13 cellular contexts compared by ENCODE assay signal in genomic region chr12:71456316-71456715, GRCh38. TPM values are rescaled to one million over a fixed set of nuclear protein-coding genes. Genes with fewer than 3 reads are reported as not detected.
DNase-seq lines count a peak whose midpoint lies in the region; ATAC-seq and TF ChIP-seq lines count a peak whose summit lies in the region.
"Had no signal": no experiment of that assay in that cellular context is flagged by ENCODE, and none has a peak within 500 bp of the region (broad histone marks: within the 10 kb centered on the region; RNA-seq: fewer than 3 reads in every experiment).

No MANE protein-coding gene starts in this region.

- intact Hi-C loops in tibial artery (cut with DNase I; ENCODE audit: low total_unique reads): no loop called here

- TF ChIP-seq CTCF in Loucy (conservative IDR thresholded peaks at IDR 0.05; ENCODE audit: low read length): no peak
- no peak for TF ChIP-seq CTCF in neural progenitor cell (IDR thresholded peaks at IDR 0.05)
- no peak for TF ChIP-seq CTCF in tibial artery (IDR thresholded peaks at IDR 0.05)

- peak overlapping the region; percentile 91 for H3K27ac ChIP-seq in neural progenitor cell
- H3K27ac ChIP-seq in tibial artery: no peak overlapping the region
- H3K27ac ChIP-seq: hepatocyte had no signal

- peak overlapping the region; percentile 20 for H3K27ac Mint-ChIP-seq in neural progenitor cell
- H3K27ac Mint-ChIP-seq: activated CD8-positive, alpha-beta memory T cell treated with anti-CD3 and anti-CD28 coated beads, Interleukin-2, amount 10 ng/mL, durations not matched to agents 7 days and 5 days had no signal

- DNase-seq in NCI-H2107 treated with DMSO at 0.1 percent for 48 hours (lab: John Stamatoyannopoulos, UW; ENCODE audit: unreplicated experiment) (peak; percentile 97), astrocyte of the hippocampus (ENCODE audit: low read depth, low spot score) (peak; percentile 53), neural progenitor cell (ENCODE audit: low spot score) (peak; percentile 85), DMS114 treated with DMSO at 0.1 percent for 48 hours (lab: John Stamatoyannopoulos, UW; ENCODE audit: unreplicated experiment) (no peak), tibial artery (no peak)
- DNase-seq in activated CD8-positive, alpha-beta memory T cell treated with anti-CD3 and anti-CD28 coated beads, Interleukin-2, amount 50 U/mL, for 4 hours: no peak
- DNase-seq: activated CD8-positive, alpha-beta memory T cell treated with anti-CD3 and anti-CD28 coated beads, Interleukin-2, amount 10 ng/mL, durations not matched to agents 7 days and 5 days; dermis blood vessel endothelial cell had no signal

- H3K27me3 Mint-ChIP-seq in neural progenitor cell (ENCODE audit: insufficient read depth, low read depth): peaks cover 2% of the 10 kb centered on the region

- H3K4me3 ChIP-seq in Loucy (ENCODE audit: low read length, poor library complexity, severe bottlenecking) (no peak overlapping the region), neural progenitor cell (peak overlapping the region; percentile 25), tibial artery (no peak overlapping the region)
- H3K4me3 ChIP-seq: hepatocyte had no signal

- H3K79me2 ChIP-seq in Loucy (ENCODE audit: insufficient read depth, low read length): no peaks in the 10 kb centered on the region
- no peaks in the 10 kb centered on the region for H3K79me2 ChIP-seq in neural progenitor cell (ENCODE audit: low read depth)
- H3K79me2 ChIP-seq: hepatocyte had no signal

- H3K9me3 ChIP-seq in Loucy (ENCODE audit: insufficient read depth, low read depth, low read length) (no peaks in the 10 kb centered on the region), neural progenitor cell (ENCODE audit: low read depth) (no peaks in the 10 kb centered on the region), tibial artery (no peaks in the 10 kb centered on the region)

- H2AFZ ChIP-seq in Loucy (ENCODE audit: low read length) (peak overlapping the region; percentile 30; the same call in 1 of the 2 replicates), neural progenitor cell (replicated peaks) (no peak overlapping the region)
- H2AFZ ChIP-seq: hepatocyte had no signal

- H3K4me2 ChIP-seq in Loucy (ENCODE audit: low read depth, low read length, poor library complexity, severe bottlenecking): no peak overlapping the region
- H3K4me2 ChIP-seq in neural progenitor cell: peak overlapping the region; percentile 76
- H3K4me2 ChIP-seq: hepatocyte had no signal

- H4K20me1 ChIP-seq in Loucy (ENCODE audit: insufficient read depth, low read length, poor library complexity, severe bottlenecking): no peaks in the 10 kb centered on the region
- H4K20me1 ChIP-seq in neural progenitor cell (ENCODE audit: low read depth): no peaks in the 10 kb centered on the region

- no peaks in the 10 kb centered on the region for H3K36me3 ChIP-seq in Loucy (ENCODE audit: insufficient read depth, low read length)
- H3K36me3 ChIP-seq in neural progenitor cell: no peaks in the 10 kb centered on the region
- H3K36me3 ChIP-seq in tibial artery: no peaks in the 10 kb centered on the region

- no peak overlapping the region for H3K4me3 Mint-ChIP-seq in neural progenitor cell
- H3K4me3 Mint-ChIP-seq: activated CD8-positive, alpha-beta memory T cell treated with anti-CD3 and anti-CD28 coated beads, Interleukin-2, amount 10 ng/mL, durations not matched to agents 7 days and 5 days had no signal

- H3K9me2 ChIP-seq in Loucy (replicated peaks; ENCODE audit: low read depth, low read length): no peaks in the 10 kb centered on the region

- H3K9me3 Mint-ChIP-seq in neural progenitor cell: peaks cover 2% of the 10 kb centered on the region

- H3K27me3 ChIP-seq in Loucy (ENCODE audit: insufficient read depth, low read length, poor library complexity, severe bottlenecking) (no peaks in the 10 kb centered on the region), neural progenitor cell (no peaks in the 10 kb centered on the region), tibial artery (no peaks in the 10 kb centered on the region)
- H3K27me3 ChIP-seq: hepatocyte had no signal

- peaks cover 9% of the 10 kb centered on the region for H3K4me1 ChIP-seq in Loucy (ENCODE audit: insufficient read depth, low read length, poor library complexity, severe bottlenecking)
- peaks cover 65% of the 10 kb centered on the region for H3K4me1 ChIP-seq in neural progenitor cell
- H3K4me1 ChIP-seq in tibial artery: no peaks in the 10 kb centered on the region

- ATAC-seq in HG03159 (IDR thresholded peaks at IDR 0.05; ENCODE audit: unreplicated experiment): no peak
- ATAC-seq: activated CD4-positive, CD25-positive, alpha-beta regulatory T cell treated with anti-CD3 and anti-CD28 coated beads, Interleukin-2, amount 50 U/mL, for 24 hours; activated CD8-positive, alpha-beta memory T cell treated with anti-CD3 and anti-CD28 coated beads, Interleukin-2, amount 10 ng/mL, durations not matched to agents 7 days and 5 days had no signal

- peaks cover 13% of the 10 kb centered on the region for H3K36me3 Mint-ChIP-seq in neural progenitor cell
- H3K36me3 Mint-ChIP-seq: activated CD8-positive, alpha-beta memory T cell treated with anti-CD3 and anti-CD28 coated beads, Interleukin-2, amount 10 ng/mL, durations not matched to agents 7 days and 5 days had no signal

- H3K9ac ChIP-seq in Loucy (ENCODE audit: low read depth, low read length, poor library complexity, severe bottlenecking) (no peak overlapping the region), neural progenitor cell (no peak overlapping the region)

- H3F3A ChIP-seq in Loucy (ENCODE audit: low read depth) (no peaks in the 10 kb centered on the region), neural progenitor cell (ENCODE audit: low read depth) (peaks cover 33% of the 10 kb centered on the region)

- peaks cover 49% of the 10 kb centered on the region for H3K4me1 Mint-ChIP-seq in neural progenitor cell
- H3K4me1 Mint-ChIP-seq: activated CD8-positive, alpha-beta memory T cell treated with anti-CD3 and anti-CD28 coated beads, Interleukin-2, amount 10 ng/mL, durations not matched to agents 7 days and 5 days had no signal

RNA-seq across cellular contexts. Expression of gene LGR5, which starts 16.7 kb away (rescaled TPM):
- 0.71 and 1.4 TPM in 2 replicates for total RNA-seq in neural progenitor cell (ENCODE audit: low replicate concordance)
- total RNA-seq: activated CD8-positive, alpha-beta memory T cell treated with anti-CD3 and anti-CD28 coated beads, Interleukin-2, amount 10 ng/mL, durations not matched to agents 7 days and 5 days; dermis blood vessel endothelial cell; T-helper 2 cell treated with Interferon-gamma antibody and Interleukin-4, amounts not matched to agents 100 ng/mL and 5 ng/mL, for 36 hours had no signal

Comparison
In these comparisons a context has a peak if more than half of its experiments do, and no peak if none do; other contexts are left out.
1. DNase-seq: peak in NCI-H2107 treated with DMSO at 0.1 percent for 48 hours (single experiment), astrocyte of the hippocampus (single experiment) and neural progenitor cell (single experiment); none in DMS114 treated with DMSO at 0.1 percent for 48 hours (single experiment), tibial artery (0 of 2) and activated CD8-positive, alpha-beta memory T cell treated with anti-CD3 and anti-CD28 coated beads, Interleukin-2, amount 50 U/mL, for 4 hours (single experiment).